ENCODE assay signal across 8 cellular contexts in the genomic region with DNA sequence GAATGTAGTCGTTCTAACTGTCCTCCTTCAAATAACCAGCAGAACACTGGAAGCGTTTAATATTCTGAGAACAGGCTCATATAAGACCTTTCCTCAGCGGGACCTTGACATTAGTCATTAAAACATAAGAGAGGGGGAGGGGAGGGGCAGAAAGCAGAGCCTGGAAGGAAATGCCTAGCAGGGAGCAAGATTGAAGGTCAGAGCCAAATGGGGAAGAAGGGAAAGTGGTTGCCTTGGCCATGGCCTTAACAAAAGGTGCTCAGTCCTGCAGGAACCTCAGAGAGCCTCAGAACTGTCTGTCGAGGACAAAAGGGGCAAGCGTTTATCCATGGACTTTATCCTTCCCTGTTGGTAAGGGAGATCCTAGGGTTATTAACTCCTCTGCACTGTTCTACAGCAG. TPM values are rescaled to one million over a fixed set of nuclear protein-coding genes. Genes with fewer than 3 reads are reported as not detected.
DNase-seq lines count a peak whose midpoint lies in the region; ATAC-seq, FAIRE-seq and TF ChIP-seq lines count a peak whose summit lies in the region.

No MANE protein-coding gene starts in this region.

- dilution Hi-C loops in keratinocyte (cut with MboI; ENCODE audit: extremely low pct_ligation_motif_present, low sequenced_read_pairs), result no loop called here

- H3K4me1 ChIP-seq in HCT116 (ENCODE audit: control insufficient read depth in 1 of 2, insufficient read depth in 2 of 2, low read length in 2 of 2), result peaks cover 0 to 5% of the 10 kb centered on the region in 2 experiments; a peak in 2 of 4 replicates
- H3K4me1 ChIP-seq in astrocyte (ENCODE audit: insufficient read depth, low read length), result peaks cover 11% of the 10 kb centered on the region
- H3K4me1 ChIP-seq in keratinocyte (ENCODE audit: control insufficient read depth, extremely low read depth, insufficient read depth, low read length), result peaks cover 19% of the 10 kb centered on the region
- H3K4me1 ChIP-seq in small intestine (ENCODE audit: control insufficient read depth in 2 of 2, insufficient read depth in 1 of 2, low read depth in 1 of 2, low read length in 1 of 2), result peaks cover 5% of the 10 kb centered on the region in 2 donors

- H3K27me3 ChIP-seq in HCT116 (ENCODE audit: insufficient read depth, low read length) (no peaks in the 10 kb centered on the region), astrocyte (ENCODE audit: insufficient read depth, low read length) (no peaks in the 10 kb centered on the region), keratinocyte (ENCODE audit: control insufficient read depth, extremely low read depth, insufficient read depth, low read length) (no peaks in the 10 kb centered on the region), small intestine (ENCODE audit: control insufficient read depth in 2 of 2, insufficient read depth in 2 of 2, low read length in 2 of 2) (peaks cover 0 to 2% of the 10 kb centered on the region in 2 donors)

- 0 out of 4 replicates have a peak overlapping the region, but pooled peaks of 1 of the 2 experiments have one; percentile 55 for H3K4me3 ChIP-seq in HCT116 (replicated peaks in 1 of 2; ENCODE audit: low read depth in 1 of 2, low read length in 2 of 2)
- H3K4me3 ChIP-seq in astrocyte (ENCODE audit: insufficient read depth, low read depth, low read length), result peak overlapping the region; percentile 73
- H3K4me3 ChIP-seq in keratinocyte (ENCODE audit: control insufficient read depth in 2 of 3, extremely low read depth in 1 of 3, insufficient read depth in 2 of 3, low read depth in 1 of 3, low read length in 3 of 3), result peak overlapping the region in 2 of 3 experiments; percentile 80 to 83
- peak overlapping the region in 1 of 2 donors; percentile 78 for H3K4me3 ChIP-seq in small intestine (ENCODE audit: low read depth in 1 of 2, low read length in 2 of 2)

- no peak overlapping the region for H3K9ac ChIP-seq in HCT116 (ENCODE audit: low read length)
- H3K9ac ChIP-seq in astrocyte (ENCODE audit: low read length), result peak overlapping the region; percentile 71
- H3K9ac ChIP-seq in keratinocyte (ENCODE audit: control insufficient read depth, extremely low read depth, insufficient read depth, low read length), result no peak overlapping the region

- H3K27ac ChIP-seq in HCT116 (ENCODE audit: low read depth, low read length) (no peak overlapping the region), astrocyte (ENCODE audit: low read depth, low read length) (no peak overlapping the region), keratinocyte (ENCODE audit: control insufficient read depth, insufficient read depth, low read length) (no peak overlapping the region), small intestine (ENCODE audit: low read depth in 1 of 2, low read length in 1 of 2) (peak overlapping the region; percentile 49 to 87)

- H4K20me1 ChIP-seq in HCT116 (ENCODE audit: insufficient read depth) (no peaks in the 10 kb centered on the region), astrocyte (ENCODE audit: insufficient read depth, low read length) (peaks cover 8% of the 10 kb centered on the region), keratinocyte (ENCODE audit: control insufficient read depth, extremely low read depth, insufficient read depth, low read length) (no peaks in the 10 kb centered on the region)

- CTCF ChIA-PET in HCT116 (lab: Charles Lee), result no interaction called here

- ATAC-seq in HCT116 (no peak), GM18502 (IDR thresholded peaks at IDR 0.05; ENCODE audit: poor library complexity, unreplicated experiment) (no peak), HG02759 (IDR thresholded peaks at IDR 0.05; ENCODE audit: unreplicated experiment) (no peak)

- no peaks in the 10 kb centered on the region for H3K9me3 ChIP-seq in HCT116 (ENCODE audit: control insufficient read depth in 1 of 2, insufficient read depth in 1 of 2, low read depth in 1 of 2, low read length in 2 of 2)
- H3K9me3 ChIP-seq in astrocyte (ENCODE audit: insufficient read depth, low read depth, low read length), result no peaks in the 10 kb centered on the region
- no peaks in the 10 kb centered on the region for H3K9me3 ChIP-seq in keratinocyte (ENCODE audit: control insufficient read depth, low read depth, low read length)
- H3K9me3 ChIP-seq in small intestine (ENCODE audit: control insufficient read depth, low read depth), result no peaks in the 10 kb centered on the region

- WGBS in small intestine, 3 donors, result 11 to 38% (median 24%) methylated on average over 5 of the region's 5 CpGs

- BruUV-seq in HCT116 (replicated peaks; lab: Mats Ljungman, UMichigan), result no TSS peak

- no peak for TF ChIP-seq RAD21 in HCT116 (IDR thresholded peaks at IDR 0.05; ENCODE audit: low read depth)

- TF ChIP-seq POLR2A in HCT116 (IDR thresholded peaks at IDR 0.05; ENCODE audit: borderline replicate concordance, extremely low read depth, insufficient read depth, insufficient read length), result no peak

- H3K4me1 Mint-ChIP-seq in astrocyte (ENCODE audit: low read depth, unreplicated experiment), result peaks cover 11% of the 10 kb centered on the region

- H3K4me2 ChIP-seq in HCT116 (ENCODE audit: low read length), result peak overlapping the region; percentile 74; the same call in 1 of the 2 replicates
- peak overlapping the region; percentile 92 for H3K4me2 ChIP-seq in astrocyte (ENCODE audit: low read length)
- H3K4me2 ChIP-seq in keratinocyte (ENCODE audit: control insufficient read depth, extremely low read depth, insufficient read depth, low read depth, low read length), result peak overlapping the region; percentile 94

- TF ChIP-seq CTCF in HCT116 (IDR thresholded peaks at IDR 0.05 in 2 of 3, conservative IDR thresholded peaks at IDR 0.05 in 1 of 3; ENCODE audit: borderline replicate concordance in 1 of 3, insufficient read depth in 1 of 3, low read depth in 2 of 3, low read length in 2 of 3) (no peak), astrocyte (IDR thresholded peaks at IDR 0.05; ENCODE audit: insufficient read depth, low read depth, low read length) (no peak), keratinocyte (optimal IDR thresholded peaks at IDR 0.05 in 1 of 3, IDR thresholded peaks at IDR 0.05 in 1 of 3, conservative IDR thresholded peaks at IDR 0.05 in 1 of 3; ENCODE audit: extremely low read depth in 1 of 3, insufficient read depth in 2 of 3, low read length in 3 of 3) (no peak)

- H3K27ac Mint-ChIP-seq in astrocyte (ENCODE audit: unreplicated experiment), result peak overlapping the region; percentile 3

- H3K79me2 ChIP-seq in HCT116 (ENCODE audit: insufficient read depth, low read length) (no peaks in the 10 kb centered on the region), astrocyte (ENCODE audit: insufficient read depth, low read length) (peaks cover 21% of the 10 kb centered on the region), keratinocyte (ENCODE audit: control insufficient read depth, insufficient read depth, low read length) (peaks cover 2% of the 10 kb centered on the region)

- RAD21 ChIA-PET in HCT116 (lab: Charles Lee; ENCODE audit: low non-redundant PET in 1 of 2, low total read pairs in 2 of 2, uncharacterized antibody in 2 of 2, unreplicated experiment in 2 of 2), result no interaction called here

- H2AFZ ChIP-seq in HCT116 (ENCODE audit: low read depth, low read length, poor library complexity, severe bottlenecking), result peak overlapping the region; percentile 54
- H2AFZ ChIP-seq in astrocyte (ENCODE audit: low read depth, low read length), result peak overlapping the region; percentile 98
- H2AFZ ChIP-seq in keratinocyte (ENCODE audit: control insufficient read depth, low read length), result peak overlapping the region; percentile 98

- H3K27me3 Mint-ChIP-seq in astrocyte (ENCODE audit: low read depth, unreplicated experiment), result peaks cover 11% of the 10 kb centered on the region

- DNase-seq in HCT116 (ENCODE audit: low read depth, low spot score), result no peak
- DNase-seq in astrocyte (ENCODE audit: low read depth), result no peak
- no peak for DNase-seq in keratinocyte (ENCODE audit: low read depth, low spot score)
- peak; percentile 61 for DNase-seq in small intestine
- DNase-seq in hippocampal formation (lab: John Stamatoyannopoulos, UW), result no peak
- DNase-seq in activated naive CD4-positive, alpha-beta T cell treated with anti-CD3 and anti-CD28 coated beads, Interleukin-2, amount 50 U/mL, for 16 hours, result no peak

- no peaks in the 10 kb centered on the region for H3K36me3 ChIP-seq in HCT116 (ENCODE audit: control insufficient read depth in 1 of 2, insufficient read depth in 2 of 2, low read length in 2 of 2)
- H3K36me3 ChIP-seq in astrocyte (ENCODE audit: insufficient read depth, low read length), result no peaks in the 10 kb centered on the region
- no peaks in the 10 kb centered on the region for H3K36me3 ChIP-seq in keratinocyte (ENCODE audit: control insufficient read depth in 2 of 2, extremely low read depth in 1 of 2, insufficient read depth in 2 of 2, low read length in 2 of 2)
- no peaks in the 10 kb centered on the region for H3K36me3 ChIP-seq in small intestine (ENCODE audit: control insufficient read depth in 2 of 2, insufficient read depth in 2 of 2, low read length in 2 of 2)

- intact Hi-C loops in HCT116 (cut with micrococcal nuclease), result no loop called here

- no peaks in the 10 kb centered on the region for H3K9me1 ChIP-seq in keratinocyte (ENCODE audit: control insufficient read depth, extremely low read depth, insufficient read depth, low read length)

- peak overlapping the region; percentile 89 for H3K4me3 Mint-ChIP-seq in astrocyte (ENCODE audit: unreplicated experiment)

- H3K9me3 Mint-ChIP-seq in astrocyte (ENCODE audit: unreplicated experiment), result peaks cover 4% of the 10 kb centered on the region

- no peaks in the 10 kb centered on the region for H3K9me2 ChIP-seq in HCT116 (ENCODE audit: insufficient read depth)

- peaks cover 6% of the 10 kb centered on the region for H3K36me3 Mint-ChIP-seq in astrocyte (ENCODE audit: low read depth, unreplicated experiment)

- FAIRE-seq in astrocyte (lab: Jason Lieb, UNC) (no peak), keratinocyte (lab: Jason Lieb, UNC) (no peak), small intestine (lab: Jason Lieb, UNC) (no peak)

- POLR2A ChIA-PET in HCT116 (lab: Charles Lee), result no interaction called here

TF ChIP-seq in HCT116, 20 proteins besides CTCF, POLR2A, EP300 and RAD21 (continues in another document):
- no peak for TF ChIP-seq SRF (IDR thresholded peaks at IDR 0.05; ENCODE audit: low read depth)

RNA-seq across cellular contexts. Expression of a gene that starts 0.9 kb away (rescaled TPM):
- total RNA-seq in HCT116 (2021; ENCODE audit: unreplicated experiment), result 0.34 TPM
- 0.10 and 0.14 TPM in 2 replicates for polyA plus RNA-seq in HCT116 (2012)
- 7.1 and 10.5 TPM in 2 replicates for total RNA-seq in astrocyte
- polyA plus RNA-seq in keratinocyte, result 7.6 to 13.2 TPM (median 12.3 TPM) in 3 replicates
- 9.3 TPM for polyA plus RNA-seq in keratinocyte (2011; ENCODE audit: low read depth)
- 2.8 and 4.1 TPM in 2 replicates for polyA plus RNA-seq in keratinocyte (2011; cell fraction: cytosol; rRNA removed)
- polyA plus RNA-seq in keratinocyte (2011; cell fraction: nucleus; rRNA removed), result 19.0 and 20.2 TPM in 2 replicates
- polyA plus RNA-seq in keratinocyte (2012; ENCODE audit: low replicate concordance), result 6.6 and 8.5 TPM in 2 replicates
- 1.7 to 15.0 TPM (median 13.4 TPM) in 3 replicates for polyA minus RNA-seq in keratinocyte
- polyA minus RNA-seq in keratinocyte (2011; cell fraction: cytosol; rRNA and poly(A)+ RNA removed), result 6.1 TPM
- polyA minus RNA-seq in keratinocyte (2011; cell fraction: nucleus; rRNA and poly(A)+ RNA removed), result 14.7 and 37.3 TPM in 2 replicates
- polyA plus RNA-seq in small intestine, result 1 to 10 TPM; 3.3 to 4.6 (median 4.0) TPM

Comparison
In these comparisons a context has a peak if more than half of its experiments do, and no peak if none do; other contexts are left out.
1. H3K27ac ChIP-seq: peak in small intestine (2 of 2); none in HCT116 (single experiment), astrocyte (single experiment) and keratinocyte (single experiment).
2. Peak in every context shown above with its lines, with median percentiles within 50 percentile points of each other: H2AFZ ChIP-seq and H3K4me2 ChIP-seq.